Comparison of ENCODE assay signal across 14 cellular contexts in genomic region chr14:70585221-70585620, GRCh38. TPM values are rescaled to one million over a fixed set of nuclear protein-coding genes. Genes with fewer than 3 reads are reported as not detected.
DNase-seq lines count a peak whose midpoint lies in the region; ATAC-seq and TF ChIP-seq lines count a peak whose summit lies in the region.
"Had no signal": no experiment of that assay in that cellular context is flagged by ENCODE, and none has a peak within 500 bp of the region (broad histone marks: within the 10 kb centered on the region; RNA-seq: fewer than 3 reads in every experiment).

No MANE protein-coding gene starts in this region.

- no peaks in the 10 kb centered on the region for H3K9me3 ChIP-seq in spleen
- H3K9me3 ChIP-seq: mucosa of descending colon, uterus had no signal

- no peaks in the 10 kb centered on the region for H3K4me1 ChIP-seq in spleen
- H3K4me1 ChIP-seq: uterus had no signal

- peak; percentile 35 for TF ChIP-seq CTCF in C4-2B (conservative IDR thresholded peaks at IDR 0.05)
- peak; percentile 38 for TF ChIP-seq CTCF in epithelial cell of proximal tubule (conservative IDR thresholded peaks at IDR 0.05; ENCODE audit: low read depth, low read length)
- no peak for TF ChIP-seq CTCF in spleen (IDR thresholded peaks at IDR 0.05 in 8 of 11, conservative IDR thresholded peaks at IDR 0.05 in 3 of 11)

- H3K36me3 ChIP-seq in spleen: peaks cover 0 to 100% (median 94%) of the 10 kb centered on the region in 6 donors
- H3K36me3 ChIP-seq: uterus had no signal

- intact Hi-C loops in spleen (cut with DNase I; ENCODE audit: low total_unique reads): no loop called here

- ATAC-seq in GM19328 (IDR thresholded peaks at IDR 0.05; ENCODE audit: unreplicated experiment) (no peak), HG03039 (IDR thresholded peaks at IDR 0.05; ENCODE audit: unreplicated experiment) (no peak)
- ATAC-seq: activated CD8-positive, alpha-beta memory T cell treated with anti-CD3 and anti-CD28 coated beads, Interleukin-2, amount 10 ng/mL, durations not matched to agents 7 days and 5 days; K562; mucosa of descending colon; sciatic nerve had no signal

- H3K4me3 ChIP-seq in epithelial cell of proximal tubule (ENCODE audit: low read depth, low read length) (no peak overlapping the region), spleen (no peak overlapping the region)
- H3K4me3 ChIP-seq: K562, mucosa of descending colon, uterus had no signal

- no peak for TF ChIP-seq POLR2A in spleen (IDR thresholded peaks at IDR 0.05)

- WGBS in spleen, 5 donors: 75 to 89% (median 81%) methylated on average over 3 of the region's 3 CpGs

- DNase-seq in EH (ENCODE audit: low read depth): peak; percentile 7
- peak; percentile 18 for DNase-seq in MV-4-11 (lab: John Stamatoyannopoulos, UW)
- DNase-seq in epithelial cell of proximal tubule (ENCODE audit: low read depth): no peak
- no peak for DNase-seq in spleen
- DNase-seq: activated CD8-positive, alpha-beta memory T cell treated with anti-CD3 and anti-CD28 coated beads, Interleukin-2, amount 10 ng/mL, durations not matched to agents 7 days and 5 days; mucosa of descending colon; SW 1271; uterus had no signal

- no peak overlapping the region for H3K27ac ChIP-seq in C4-2B
- H3K27ac ChIP-seq in spleen: no peak overlapping the region
- H3K27ac ChIP-seq: uterus had no signal

- H3K27me3 ChIP-seq in spleen (replicated peaks in 1 of 7): no peaks in the 10 kb centered on the region
- H3K27me3 ChIP-seq: uterus had no signal

RNA-seq across cellular contexts. Expression of gene MED6, which starts 15.2 kb away (rescaled TPM):
- total RNA-seq in epithelial cell of proximal tubule: 29.0 and 29.2 TPM in 2 replicates
- total RNA-seq in spleen: 10 to 100 TPM; 36.7 to 55.7 (median 43.1) TPM
- 10 to 100 TPM; 15.2 to 19.4 (median 18.9) TPM for polyA plus RNA-seq in spleen

RNA-seq across cellular contexts. Expression of gene ADAM20, which starts 50.4 kb away (rescaled TPM):
- total RNA-seq in epithelial cell of proximal tubule (not detected in 2 replicates), spleen (1 to 10 TPM; 1.2 to 4.8 (median 2.4) TPM)
- under 1 TPM; 0.05 to 0.07 (median 0.06) TPM for polyA plus RNA-seq in spleen

RNA-seq across cellular contexts. Expression of gene TTC9, which starts 56.5 kb away (rescaled TPM):
- total RNA-seq in epithelial cell of proximal tubule: 12.8 and 24.8 TPM in 2 replicates
- 10 to 100 TPM in 1 of 7 donors, 1 to 10 TPM in 6; 8.1 to 13.2 (median 9.3) TPM for total RNA-seq in spleen
- 1 to 10 TPM; 4.6 to 7.4 (median 7.3) TPM for polyA plus RNA-seq in spleen
- total RNA-seq: endothelial cell of umbilical vein had no signal
- polyA plus RNA-seq: K562 had no signal

Comparison
In these comparisons a context has a peak if more than half of its experiments do, and no peak if none do; other contexts are left out.
1. CTCF ChIP-seq: peak in C4-2B (single experiment) and epithelial cell of proximal tubule (single experiment); none in spleen (0 of 11).
2. DNase-seq: peak in EH (single experiment) and MV-4-11 (single experiment); none in epithelial cell of proximal tubule (single experiment) and spleen (single experiment).